ENCODE assay signal across 22 cellular contexts in the genomic region with DNA sequence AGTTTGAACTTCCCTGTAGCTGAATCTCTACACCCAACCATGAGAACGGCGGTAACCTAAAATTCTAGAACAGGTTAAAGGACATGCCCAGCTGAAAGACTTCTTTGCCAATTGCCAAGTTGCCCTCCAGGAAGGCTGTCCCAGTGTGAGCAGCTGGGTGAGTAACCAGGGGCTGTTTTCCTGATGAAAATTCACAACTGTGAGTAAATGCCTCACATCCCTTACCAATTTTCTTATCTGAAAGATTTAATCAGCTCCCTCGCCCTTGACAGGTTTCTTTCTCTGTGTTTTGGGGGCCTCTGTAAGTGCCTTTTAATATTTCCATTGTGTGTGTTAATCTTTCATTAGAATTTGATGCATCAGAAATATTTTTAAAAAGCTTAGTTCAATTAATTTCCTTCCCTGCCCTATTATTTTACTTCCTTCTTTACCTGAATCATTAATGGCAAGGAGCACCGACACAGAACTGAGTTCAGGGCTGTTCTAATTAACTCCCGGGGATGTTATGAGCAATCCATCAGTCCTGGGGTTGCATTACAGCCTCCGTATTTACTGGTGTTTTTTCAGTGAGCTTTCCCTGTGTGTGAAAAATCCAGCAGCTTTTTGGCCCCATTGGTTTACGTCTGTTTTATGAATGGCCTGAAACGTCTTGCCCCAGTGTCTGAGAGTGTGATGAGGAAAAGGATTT.
A peak's percentile ranks its signal among the peaks of the same experiment; 100 is the strongest.
DNase-seq lines count a peak whose midpoint lies in the region; ATAC-seq and TF ChIP-seq lines count a peak whose summit lies in the region.
"Had no signal": no experiment of that assay in that cellular context is flagged by ENCODE, and none has a peak within 500 bp of the region (broad histone marks: within the 10 kb centered on the region; RNA-seq: fewer than 3 reads in every experiment).

No MANE protein-coding gene starts in this region.

- H3K4me3 ChIP-seq in IMR-90 (ENCODE audit: insufficient read depth, low read depth, low read length) (no peak overlapping the region), parathyroid adenoma (ENCODE audit: low read depth, low read length) (no peak overlapping the region)
- H3K4me3 ChIP-seq: lung, Peyer's patch, SJSA1, smooth muscle cell, transverse colon had no signal

- peaks cover 78% of the 10 kb centered on the region for H3K4me1 Mint-ChIP-seq in activated CD4-positive, alpha-beta T cell treated with anti-CD3 and anti-CD28 coated beads, Interleukin-2, amount 10 ng/mL, durations not matched to agents 24 days and 14 days
- H3K4me1 Mint-ChIP-seq in activated T-helper 2 cell treated with anti-CD3 and anti-CD28 coated beads, Interferon-gamma antibody, Interleukin-2, Interleukin-4, amounts not matched to agents 10 μg/mL and 5 μg/mL and 100 μg/mL, durations not matched to agents 14 hours and 24 hours and 36 hours (ENCODE audit: low read depth): peaks cover 88% of the 10 kb centered on the region

- H3K79me1 ChIP-seq in IMR-90 (ENCODE audit: low read depth in 1 of 2, low read length in 2 of 2): peaks cover 4 to 34% of the 10 kb centered on the region in 2 experiments; a peak in 3 of 4 replicates

- H3K14ac ChIP-seq in IMR-90 (replicated peaks; ENCODE audit: low read depth, low read length): 0 out of 2 replicates have a peak overlapping the region, but pooled peaks have one; percentile 21

- H4K91ac ChIP-seq in IMR-90 (ENCODE audit: insufficient read depth, low read depth, low read length): peak overlapping the region; percentile 70; the same call in 1 of the 2 replicates

- no peak for TF ChIP-seq POLR2A in IMR-90 (IDR thresholded peaks at IDR 0.05; ENCODE audit: low read depth, low read length)

- H3K27me3 ChIP-seq in IMR-90 (ENCODE audit: control insufficient read depth, insufficient read depth, low read length) (no peaks in the 10 kb centered on the region), parathyroid adenoma (ENCODE audit: control insufficient read depth, insufficient read depth, low read length) (no peaks in the 10 kb centered on the region)
- H3K27me3 ChIP-seq: BE2C, Peyer's patch, SJSA1, transverse colon had no signal

- peak overlapping the region; percentile 71; the same call in 1 of the 2 replicates for H2AK5ac ChIP-seq in IMR-90 (ENCODE audit: low read depth, low read length)

- in situ Hi-C loops in IMR-90 (cut with MboI; ENCODE audit: low sequenced_read_pairs): loop anchor here (10.0 kb wide), 1 partner anchor 112 kb away; no protein-coding TSS in a partner anchor

- no peaks in the 10 kb centered on the region for H3K36me3 ChIP-seq in IMR-90 (ENCODE audit: control insufficient read depth, insufficient read depth, low read length)
- H3K36me3 ChIP-seq in parathyroid adenoma (ENCODE audit: control insufficient read depth, insufficient read depth, low read length): no peaks in the 10 kb centered on the region
- H3K36me3 ChIP-seq: BE2C, Peyer's patch, transverse colon had no signal

- no peaks in the 10 kb centered on the region for H4K20me1 ChIP-seq in IMR-90 (ENCODE audit: insufficient read depth, low read length)

- H3K9ac ChIP-seq in IMR-90 (ENCODE audit: low read depth, low read length) (no peak overlapping the region), parathyroid adenoma (no peak overlapping the region)

- no peak overlapping the region for H3K4me2 ChIP-seq in IMR-90 (ENCODE audit: low read depth, low read length)
- peak overlapping the region; percentile 15 for H3K4me2 ChIP-seq in parathyroid adenoma (ENCODE audit: low read length)
- H3K4me2 ChIP-seq: smooth muscle cell had no signal

- H3K18ac ChIP-seq in IMR-90 (ENCODE audit: low read depth, low read length): no peak overlapping the region

- BruUV-seq in IMR-90 (replicated peaks; lab: Mats Ljungman, UMichigan): no TSS peak

- H3K27ac ChIP-seq in IMR-90 (ENCODE audit: insufficient read depth, low read length): no peak overlapping the region
- no peak overlapping the region for H3K27ac ChIP-seq in parathyroid adenoma
- H3K27ac ChIP-seq: Peyer's patch, SJSA1, transverse colon had no signal

- H3K56ac ChIP-seq in IMR-90 (ENCODE audit: extremely low read depth, insufficient read depth, low read length): no peak overlapping the region

- ATAC-seq in IMR-90 (ENCODE audit: low read depth) (no peak), GM21515 (IDR thresholded peaks at IDR 0.05; ENCODE audit: unreplicated experiment) (no peak)
- ATAC-seq: HCT116 had no signal

- no peaks in the 10 kb centered on the region for H3K9me3 ChIP-seq in IMR-90 (ENCODE audit: control insufficient read depth, insufficient read depth, low read length)
- no peaks in the 10 kb centered on the region for H3K9me3 ChIP-seq in parathyroid adenoma (ENCODE audit: control insufficient read depth, low read length)
- H3K9me3 ChIP-seq: BE2C, Peyer's patch, SJSA1, transverse colon had no signal

- dilution Hi-C loops in IMR-90 (cut with HindIII; ENCODE audit: low sequenced_read_pairs, unreplicated experiment): no loop called here

- POLR2A ChIA-PET in IMR-90 (lab: Charles Lee; ENCODE audit: unreplicated experiment): no interaction called here

- H4K5ac ChIP-seq in IMR-90 (ENCODE audit: low read depth, low read length): no peak overlapping the region

- H3K79me2 ChIP-seq in parathyroid adenoma: no peaks in the 10 kb centered on the region

- no peak overlapping the region for H3K23ac ChIP-seq in IMR-90 (ENCODE audit: low read depth, low read length)

- WGBS in IMR-90 (ENCODE audit: extremely low coverage in 2 of 2, insufficient read length in 1 of 2), 2 experiments: no CpG with 5 or more reads among the region's 8 CpGs

- intact Hi-C loops in activated CD4-positive, alpha-beta T cell treated with anti-CD3 and anti-CD28 coated beads, Interleukin-2, amount 10 ng/mL, durations not matched to agents 24 days and 14 days (cut with micrococcal nuclease): no loop called here
- intact Hi-C loops in IMR-90 (cut with micrococcal nuclease): no loop called here
- intact Hi-C loops in activated T-helper 2 cell treated with anti-CD3 and anti-CD28 coated beads, Interferon-gamma antibody, Interleukin-2, Interleukin-4, amounts not matched to agents 10 μg/mL and 5 μg/mL and 100 μg/mL, durations not matched to agents 14 hours and 24 hours and 36 hours (cut with micrococcal nuclease): no loop called here

- CTCF ChIA-PET in IMR-90 (lab: Yijun Ruan, JAX): interaction anchor here (1.5 kb wide), 1 partner anchor 126 kb away, joined by 4 read pairs; no protein-coding TSS in a partner anchor

- peak overlapping the region; percentile 52; the same call in 1 of the 2 replicates for H3K4ac ChIP-seq in IMR-90 (ENCODE audit: low read depth, low read length)

- peaks cover 38% of the 10 kb centered on the region for H3K9me1 ChIP-seq in IMR-90 (ENCODE audit: insufficient read depth, low read length)

- peak overlapping the region; percentile 17; the same call in 1 of the 2 replicates for H2BK120ac ChIP-seq in IMR-90 (ENCODE audit: low read depth, low read length)

- DNase-seq in activated CD4-positive, alpha-beta T cell treated with anti-CD3 and anti-CD28 coated beads, Interleukin-2, amount 10 ng/mL, durations not matched to agents 24 days and 14 days: no peak
- DNase-seq in activated CD4-positive, alpha-beta T cell treated with anti-CD3 and anti-CD28 coated beads, Interleukin-2, amount 50 U/mL, for 48 hours: no peak
- no peak for DNase-seq in IMR-90
- no peak for DNase-seq in activated T-helper 2 cell treated with anti-CD3 and anti-CD28 coated beads, Interferon-gamma antibody, Interleukin-2, Interleukin-4, amounts not matched to agents 10 μg/mL and 5 μg/mL and 100 μg/mL, durations not matched to agents 14 hours and 24 hours and 36 hours (ENCODE audit: low spot score)
- DNase-seq in mesenteric fat pad (ENCODE audit: low spot score): no peak
- DNase-seq in NCI-H187 (lab: John Stamatoyannopoulos, UW): no peak
- DNase-seq: amniotic stem cell; BE2C; COR-L47; glutamatergic neuron; NCI-H1092; NCI-H2081 treated with DMSO at 0.1 percent for 48 hours; nucleus accumbens; stimulated activated naive CD4-positive, alpha-beta T cell treated with Interleukin-2 at 50 U/mL for 16 hours; transverse colon had no signal

- no peak overlapping the region for H3K4me3 Mint-ChIP-seq in activated CD4-positive, alpha-beta T cell treated with anti-CD3 and anti-CD28 coated beads, Interleukin-2, amount 10 ng/mL, durations not matched to agents 24 days and 14 days
- H3K4me3 Mint-ChIP-seq in activated T-helper 2 cell treated with anti-CD3 and anti-CD28 coated beads, Interferon-gamma antibody, Interleukin-2, Interleukin-4, amounts not matched to agents 10 μg/mL and 5 μg/mL and 100 μg/mL, durations not matched to agents 14 hours and 24 hours and 36 hours (ENCODE audit: low read depth): no peak overlapping the region

- no peaks in the 10 kb centered on the region for H3K27me3 Mint-ChIP-seq in activated CD4-positive, alpha-beta T cell treated with anti-CD3 and anti-CD28 coated beads, Interleukin-2, amount 10 ng/mL, durations not matched to agents 24 days and 14 days
- H3K27me3 Mint-ChIP-seq in activated T-helper 2 cell treated with anti-CD3 and anti-CD28 coated beads, Interferon-gamma antibody, Interleukin-2, Interleukin-4, amounts not matched to agents 10 μg/mL and 5 μg/mL and 100 μg/mL, durations not matched to agents 14 hours and 24 hours and 36 hours (ENCODE audit: low read depth): no peaks in the 10 kb centered on the region

- H2BK5ac ChIP-seq in IMR-90 (ENCODE audit: low read depth, low read length, poor library complexity, severe bottlenecking): no peak overlapping the region

- no peak overlapping the region for H2BK20ac ChIP-seq in IMR-90 (ENCODE audit: low read depth, low read length)

- TF ChIP-seq RAD21 in IMR-90 (IDR thresholded peaks at IDR 0.05; ENCODE audit: low read length): no peak

- H4K8ac ChIP-seq in IMR-90 (ENCODE audit: low read depth in 2 of 2, low read length in 2 of 2): peak overlapping the region in 1 of 2 experiments; percentile 8; a peak in 1 of 4 replicates

- peaks cover 45% of the 10 kb centered on the region for H3K4me1 ChIP-seq in IMR-90 (ENCODE audit: control insufficient read depth, insufficient read depth, low read length)
- peaks cover 4% of the 10 kb centered on the region for H3K4me1 ChIP-seq in parathyroid adenoma

- H3K36me3 Mint-ChIP-seq in activated CD4-positive, alpha-beta T cell treated with anti-CD3 and anti-CD28 coated beads, Interleukin-2, amount 10 ng/mL, durations not matched to agents 24 days and 14 days (ENCODE audit: low read depth): peaks cover 20% of the 10 kb centered on the region
- H3K36me3 Mint-ChIP-seq in activated T-helper 2 cell treated with anti-CD3 and anti-CD28 coated beads, Interferon-gamma antibody, Interleukin-2, Interleukin-4, amounts not matched to agents 10 μg/mL and 5 μg/mL and 100 μg/mL, durations not matched to agents 14 hours and 24 hours and 36 hours (ENCODE audit: low read depth): peaks cover 43% of the 10 kb centered on the region

- H2BK15ac ChIP-seq in IMR-90 (ENCODE audit: low read depth, low read length): peak overlapping the region; percentile 55; the same call in 2 of the 3 replicates

- no peaks in the 10 kb centered on the region for H3K9me3 Mint-ChIP-seq in activated CD4-positive, alpha-beta T cell treated with anti-CD3 and anti-CD28 coated beads, Interleukin-2, amount 10 ng/mL, durations not matched to agents 24 days and 14 days
- H3K9me3 Mint-ChIP-seq in activated T-helper 2 cell treated with anti-CD3 and anti-CD28 coated beads, Interferon-gamma antibody, Interleukin-2, Interleukin-4, amounts not matched to agents 10 μg/mL and 5 μg/mL and 100 μg/mL, durations not matched to agents 14 hours and 24 hours and 36 hours: no peaks in the 10 kb centered on the region

- H3K27ac Mint-ChIP-seq in activated CD4-positive, alpha-beta T cell treated with anti-CD3 and anti-CD28 coated beads, Interleukin-2, amount 10 ng/mL, durations not matched to agents 24 days and 14 days: peak overlapping the region; percentile 72
- peak overlapping the region; percentile 98 for H3K27ac Mint-ChIP-seq in activated T-helper 2 cell treated with anti-CD3 and anti-CD28 coated beads, Interferon-gamma antibody, Interleukin-2, Interleukin-4, amounts not matched to agents 10 μg/mL and 5 μg/mL and 100 μg/mL, durations not matched to agents 14 hours and 24 hours and 36 hours

- no peak overlapping the region for H2AK9ac ChIP-seq in IMR-90 (replicated peaks; ENCODE audit: low read depth, low read length, poor library complexity)

- H2AFZ ChIP-seq in IMR-90 (replicated peaks; ENCODE audit: low read length, poor library complexity): no peak overlapping the region
- H2AFZ ChIP-seq in parathyroid adenoma: no peak overlapping the region

- TF ChIP-seq CTCF in IMR-90 (conservative IDR thresholded peaks at IDR 0.05; ENCODE audit: low read depth, low read length) (no peak), parathyroid adenoma (IDR thresholded peaks at IDR 0.05) (no peak)
